In the genomic region with DNA sequence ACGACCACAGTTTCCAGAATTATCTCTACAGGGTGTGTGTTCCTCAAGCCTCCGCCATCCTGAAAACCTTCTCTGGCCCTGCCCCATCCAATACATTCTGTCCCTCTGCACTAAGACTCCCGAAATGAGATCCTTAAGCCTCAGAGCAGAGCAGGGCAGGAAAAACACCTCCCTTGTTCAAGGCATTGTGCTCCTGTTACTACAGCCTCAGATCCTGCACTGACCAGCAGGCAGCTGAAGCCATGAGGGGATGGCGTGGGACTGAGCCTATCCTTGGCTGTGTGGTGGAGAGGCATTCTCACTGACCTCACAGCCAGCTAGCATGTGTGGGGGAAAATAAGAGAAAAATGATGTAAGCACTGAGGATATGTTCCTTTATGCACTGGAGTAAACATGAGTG, we compare ENCODE assay signal across 29 cellular contexts.
"Had no signal": no experiment of that assay in that cellular context is flagged by ENCODE, and none has a peak within 500 bp of the region (broad histone marks: within the 10 kb centered on the region; RNA-seq: fewer than 3 reads in every experiment).

No MANE protein-coding gene starts in this region.

- H3K27ac ChIP-seq: breast epithelium, dorsolateral prefrontal cortex, neutrophil, ovary, prostate gland, stomach, thyroid gland had no signal

- H3K27ac Mint-ChIP-seq: activated CD4-positive, alpha-beta T cell treated with anti-CD3 and anti-CD28 coated beads for 36 hours; activated CD8-positive, alpha-beta T cell treated with anti-CD3 and anti-CD28 coated beads, Interleukin-2, amount 10 ng/mL, durations not matched to agents 7 days and 5 days; activated naive CD4-positive, alpha-beta T cell treated with anti-CD3 and anti-CD28 coated beads, Interleukin-2, amount 10 ng/mL, durations not matched to agents 7 days and 5 days; immature natural killer cell; stimulated activated memory B cell treated with anti-CD40 and anti-IgM and Interleukin-4, amounts not matched to agents 10 μg/mL and 1 μg/mL and 100 μg/mL, for 72 hours; T-helper 2 cell treated with Interferon-gamma antibody and Interleukin-4, amounts not matched to agents 5 μg/mL and 100 μg/mL, for 36 hours had no signal

- H3K4me2 ChIP-seq: smooth muscle cell had no signal

- ATAC-seq: activated CD4-positive, alpha-beta T cell treated with anti-CD3 and anti-CD28 coated beads for 36 hours; activated CD8-positive, alpha-beta T cell treated with anti-CD3 and anti-CD28 coated beads, Interleukin-2, amount 10 ng/mL, durations not matched to agents 7 days and 5 days; left colon; naive thymus-derived CD4-positive, alpha-beta T cell; stimulated activated memory B cell treated with anti-CD40 and anti-IgM and Interleukin-4, amounts not matched to agents 10 μg/mL and 1 μg/mL and 100 μg/mL, for 72 hours had no signal

- H3K4me1 ChIP-seq: breast epithelium, prostate gland had no signal

- H3K27me3 Mint-ChIP-seq: activated CD4-positive, alpha-beta T cell treated with anti-CD3 and anti-CD28 coated beads for 36 hours had no signal

- H3K9me3 Mint-ChIP-seq: activated naive CD4-positive, alpha-beta T cell treated with anti-CD3 and anti-CD28 coated beads, Interleukin-2, amount 10 ng/mL, durations not matched to agents 7 days and 5 days; central memory CD8-positive, alpha-beta T cell; immature natural killer cell; mesothelial cell of epicardium; naive thymus-derived CD4-positive, alpha-beta T cell; stimulated activated memory B cell treated with anti-CD40 and anti-IgM and Interleukin-4, amounts not matched to agents 10 μg/mL and 1 μg/mL and 100 μg/mL, for 72 hours; T-helper 2 cell treated with Interferon-gamma antibody and Interleukin-4, amounts not matched to agents 5 μg/mL and 100 μg/mL, for 36 hours had no signal

- H3K36me3 ChIP-seq: breast epithelium, neutrophil, ovary, prostate gland, stomach, thyroid gland had no signal

- H3K36me3 Mint-ChIP-seq: activated naive CD4-positive, alpha-beta T cell treated with anti-CD3 and anti-CD28 coated beads, Interleukin-2, amount 10 ng/mL, durations not matched to agents 7 days and 5 days; immature natural killer cell; mesothelial cell of epicardium; naive thymus-derived CD4-positive, alpha-beta T cell; stimulated activated memory B cell treated with anti-CD40 and anti-IgM and Interleukin-4, amounts not matched to agents 10 μg/mL and 1 μg/mL and 100 μg/mL, for 72 hours had no signal

- H3K4me3 Mint-ChIP-seq: activated CD4-positive, alpha-beta T cell treated with anti-CD3 and anti-CD28 coated beads for 36 hours; activated CD8-positive, alpha-beta T cell treated with anti-CD3 and anti-CD28 coated beads, Interleukin-2, amount 10 ng/mL, durations not matched to agents 7 days and 5 days; activated naive CD4-positive, alpha-beta T cell treated with anti-CD3 and anti-CD28 coated beads, Interleukin-2, amount 10 ng/mL, durations not matched to agents 7 days and 5 days; central memory CD8-positive, alpha-beta T cell; immature natural killer cell; mesothelial cell of epicardium; naive thymus-derived CD4-positive, alpha-beta T cell; stimulated activated memory B cell treated with anti-CD40 and anti-IgM and Interleukin-4, amounts not matched to agents 10 μg/mL and 1 μg/mL and 100 μg/mL, for 72 hours; T-helper 2 cell treated with Interferon-gamma antibody and Interleukin-4, amounts not matched to agents 5 μg/mL and 100 μg/mL, for 36 hours had no signal

- H3K4me1 Mint-ChIP-seq: activated CD4-positive, alpha-beta T cell treated with anti-CD3 and anti-CD28 coated beads for 36 hours; activated naive CD4-positive, alpha-beta T cell treated with anti-CD3 and anti-CD28 coated beads, Interleukin-2, amount 10 ng/mL, durations not matched to agents 7 days and 5 days; central memory CD8-positive, alpha-beta T cell; immature natural killer cell; naive thymus-derived CD4-positive, alpha-beta T cell had no signal

- H3K4me3 ChIP-seq: breast epithelium, dorsolateral prefrontal cortex, ovary, prostate gland, smooth muscle cell, stomach, thyroid gland had no signal

- H3K27me3 ChIP-seq: breast epithelium, dorsolateral prefrontal cortex, neutrophil, ovary, thyroid gland had no signal

- DNase-seq: activated CD4-positive, alpha-beta T cell treated with anti-CD3 and anti-CD28 coated beads for 36 hours; activated CD4-positive, CD25-positive, alpha-beta regulatory T cell; activated CD8-positive, alpha-beta T cell treated with anti-CD3 and anti-CD28 coated beads, Interleukin-2, amount 10 ng/mL, durations not matched to agents 7 days and 5 days; activated gamma-delta T cell; activated naive CD4-positive, alpha-beta T cell treated with anti-CD3 and anti-CD28 coated beads, Interleukin-2, amount 10 ng/mL, durations not matched to agents 7 days and 5 days; amygdala; effector memory CD4-positive, alpha-beta T cell; erythroblast; hypothalamus; immature natural killer cell; kidney; left colon; naive thymus-derived CD4-positive, alpha-beta T cell; stimulated activated CD4-positive, alpha-beta T cell treated with anti-CD3 and anti-CD28 coated beads, Interleukin-1b, Interleukin-23, amount 100 ng/mL, for 48 hours; stimulated activated CD4-positive, alpha-beta T cell treated with anti-CD3 and anti-CD28 coated beads, Interleukin-4, amount 100 ng/mL, for 4 hours; stimulated activated CD8-positive, alpha-beta memory T cell treated with anti-CD3 and anti-CD28 coated beads, Interleukin-4, amount 100 ng/mL, for 48 hours; stomach; T-helper 1 cell; thyroid gland had no signal

- H3K9me3 ChIP-seq: breast epithelium, neutrophil, ovary, prostate gland, stomach, thyroid gland had no signal
